In the genomic region with DNA sequence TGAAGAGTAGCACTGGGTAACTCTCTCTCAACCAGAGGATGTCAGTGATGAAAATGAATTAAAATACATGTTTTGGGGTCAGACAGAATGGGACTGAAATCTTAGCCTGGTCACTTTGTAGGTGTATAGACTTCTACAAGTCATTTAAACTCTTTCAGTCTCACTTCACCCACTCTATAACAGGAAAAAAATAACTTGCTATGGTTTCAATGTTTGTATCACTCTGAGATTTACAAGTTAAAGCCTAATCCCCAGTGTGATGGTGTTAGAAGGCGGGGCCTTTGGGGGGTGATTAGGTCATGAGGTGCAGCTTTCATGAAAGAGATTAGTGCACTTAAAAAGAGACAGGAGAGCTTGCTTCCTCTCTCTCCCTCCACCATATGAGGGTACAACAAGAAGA, we compare ENCODE assay signal across 18 cellular contexts.
A peak's percentile ranks its signal among the peaks of the same experiment; 100 is the strongest.
DNase-seq lines count a peak whose midpoint lies in the region; ATAC-seq and TF ChIP-seq lines count a peak whose summit lies in the region.
"Had no signal": no experiment of that assay in that cellular context is flagged by ENCODE, and none has a peak within 500 bp of the region (broad histone marks: within the 10 kb centered on the region; RNA-seq: fewer than 3 reads in every experiment).

No MANE protein-coding gene starts in this region.

- no peak overlapping the region for H3K4me3 ChIP-seq in trophoblast cell (ENCODE audit: low read depth, low read length)
- no peak overlapping the region for H3K4me3 ChIP-seq in ovary
- H3K4me3 ChIP-seq: GM23338, SJSA1 had no signal

- peaks cover 13% of the 10 kb centered on the region for H3K9me3 Mint-ChIP-seq in activated T-helper 17 cell treated with anti-CD3 and anti-CD28 coated beads, Interleukin-2, amount 50 U/mL, for 72 hours
- H3K9me3 Mint-ChIP-seq: GM23338 had no signal

- no peak for TF ChIP-seq POLR2A in ovary (IDR thresholded peaks at IDR 0.05)

- H3K4me1 Mint-ChIP-seq in activated T-helper 17 cell treated with anti-CD3 and anti-CD28 coated beads, Interleukin-2, amount 50 U/mL, for 72 hours: no peaks in the 10 kb centered on the region
- H3K4me1 Mint-ChIP-seq: CD8-positive, alpha-beta memory T cell had no signal

- intact Hi-C loops in ovary (cut with DNase I): no loop called here

- H4K8ac ChIP-seq in trophoblast cell (ENCODE audit: low read depth, low read length): no peak overlapping the region

- no peaks in the 10 kb centered on the region for H3K36me3 ChIP-seq in trophoblast cell (ENCODE audit: control insufficient read depth in 1 of 2, insufficient read depth in 2 of 2, low read length in 2 of 2)
- no peaks in the 10 kb centered on the region for H3K36me3 ChIP-seq in ovary
- H3K36me3 ChIP-seq: BE2C, SJSA1 had no signal

- H3K4me3 Mint-ChIP-seq in activated T-helper 17 cell treated with anti-CD3 and anti-CD28 coated beads, Interleukin-2, amount 50 U/mL, for 72 hours: no peak overlapping the region
- H3K4me3 Mint-ChIP-seq: CD8-positive, alpha-beta memory T cell; GM23338 had no signal

- peak overlapping the region; percentile 59 for H2BK12ac ChIP-seq in trophoblast cell (ENCODE audit: low read length)

- H3K79me1 ChIP-seq in trophoblast cell (ENCODE audit: low read length): peaks cover 13% of the 10 kb centered on the region

- no peak for TF ChIP-seq EP300 in ovary (IDR thresholded peaks at IDR 0.05)

- TF ChIP-seq CTCF in ovary (IDR thresholded peaks at IDR 0.05): no peak

- H3K36me3 Mint-ChIP-seq in activated T-helper 17 cell treated with anti-CD3 and anti-CD28 coated beads, Interleukin-2, amount 50 U/mL, for 72 hours (ENCODE audit: low read depth): no peaks in the 10 kb centered on the region
- H3K36me3 Mint-ChIP-seq: CD8-positive, alpha-beta memory T cell had no signal

- H3K9ac ChIP-seq in trophoblast cell (ENCODE audit: low read length): no peak overlapping the region

- no peaks in the 10 kb centered on the region for H3K79me2 ChIP-seq in trophoblast cell (ENCODE audit: control insufficient read depth, insufficient read depth, low read length, poor library complexity)

- WGBS in trophoblast cell (ENCODE audit: extremely low coverage, insufficient coverage, insufficient read length): no CpG with 5 or more reads among the region's 1 CpG
- WGBS in ovary, 3 donors: 86 to 92% (median 90%) methylated on average over 1 of the region's 1 CpG

- no peak overlapping the region for H2AK5ac ChIP-seq in trophoblast cell (ENCODE audit: low read length)

- DNase-seq in trophoblast cell (no peak), ovary (no peak), NCI-H2171 treated with DMSO at 0.1 percent for 48 hours (lab: John Stamatoyannopoulos, UW) (no peak)
- DNase-seq: BE2C; CD8-positive, alpha-beta memory T cell; DND-41; NCI-H1930; NCI-H526; NK-92 treated with Interleukin-12 subunit alpha and Interleukin-12 subunit beta, amount 100 ng/mL, for 24 hours; SW 1271 had no signal

- H3K4me2 ChIP-seq in trophoblast cell (ENCODE audit: low read length): no peak overlapping the region
- H3K4me2 ChIP-seq: GM23338 had no signal

- no peak overlapping the region for H2BK120ac ChIP-seq in trophoblast cell (ENCODE audit: insufficient read depth, low read length, poor library complexity)

- no peak overlapping the region for H3K27ac ChIP-seq in trophoblast cell (ENCODE audit: low read depth, low read length)
- no peak overlapping the region for H3K27ac ChIP-seq in ovary
- H3K27ac ChIP-seq: RWPE1, SJSA1 had no signal

- no peak overlapping the region for H3K27ac Mint-ChIP-seq in activated T-helper 17 cell treated with anti-CD3 and anti-CD28 coated beads, Interleukin-2, amount 50 U/mL, for 72 hours
- H3K27ac Mint-ChIP-seq: CD8-positive, alpha-beta memory T cell; GM23338 had no signal

- H3K18ac ChIP-seq in trophoblast cell (ENCODE audit: low read length): no peak overlapping the region

- no peak overlapping the region for H3K4ac ChIP-seq in trophoblast cell (ENCODE audit: low read depth, low read length)

- H3K4me1 ChIP-seq in trophoblast cell (ENCODE audit: control insufficient read depth in 1 of 2, insufficient read depth in 2 of 2, low read length in 2 of 2) (peaks cover 0 to 3% of the 10 kb centered on the region in 2 experiments), ovary (ENCODE audit: insufficient read depth) (no peaks in the 10 kb centered on the region)
- H3K4me1 ChIP-seq: BE2C had no signal

- no peak overlapping the region for H4K12ac ChIP-seq in trophoblast cell (ENCODE audit: low read depth, low read length)

- no peak overlapping the region for H3K14ac ChIP-seq in trophoblast cell (ENCODE audit: low read length)

- H3K27me3 Mint-ChIP-seq in activated T-helper 17 cell treated with anti-CD3 and anti-CD28 coated beads, Interleukin-2, amount 50 U/mL, for 72 hours: no peaks in the 10 kb centered on the region

- ATAC-seq in GM18909 (IDR thresholded peaks at IDR 0.05; ENCODE audit: poor library complexity, unreplicated experiment) (peak; percentile 76), HG02798 (IDR thresholded peaks at IDR 0.05; ENCODE audit: poor library complexity, unreplicated experiment) (peak; percentile 66), HG03439 (IDR thresholded peaks at IDR 0.05; ENCODE audit: unreplicated experiment) (peak; percentile 59), GM21619 (IDR thresholded peaks at IDR 0.05; ENCODE audit: unreplicated experiment) (no peak)
- no peak for ATAC-seq in activated T-helper 17 cell treated with anti-CD3 and anti-CD28 coated beads, Interleukin-2, amount 50 U/mL, for 72 hours (replicated peaks)
- ATAC-seq: GM23338 had no signal

- H3K9me3 ChIP-seq in trophoblast cell (ENCODE audit: insufficient read depth, low read depth, low read length): no peaks in the 10 kb centered on the region
- no peaks in the 10 kb centered on the region for H3K9me3 ChIP-seq in ovary
- H3K9me3 ChIP-seq: BE2C, SJSA1 had no signal

- H2AFZ ChIP-seq in trophoblast cell (ENCODE audit: insufficient read depth, low read length, poor library complexity): no peak overlapping the region
- H2AFZ ChIP-seq: GM23338 had no signal

- H3K23ac ChIP-seq in trophoblast cell (ENCODE audit: low read length): no peak overlapping the region

- no peak overlapping the region for H2BK5ac ChIP-seq in trophoblast cell (ENCODE audit: low read depth, low read length, poor library complexity)

- no peak overlapping the region for H4K91ac ChIP-seq in trophoblast cell (ENCODE audit: low read depth, low read length)

- H3K27me3 ChIP-seq in trophoblast cell (ENCODE audit: insufficient read depth, low read length): no peaks in the 10 kb centered on the region
- H3K27me3 ChIP-seq in ovary: no peaks in the 10 kb centered on the region
- H3K27me3 ChIP-seq: BE2C, SJSA1 had no signal

Comparison
In these comparisons a context has a peak if more than half of its experiments do, and no peak if none do; other contexts are left out.
1. ATAC-seq: peak in GM18909 (single experiment), HG02798 (single experiment) and HG03439 (single experiment); none in activated T-helper 17 cell treated with anti-CD3 and anti-CD28 coated beads, Interleukin-2, amount 50 U/mL, for 72 hours (single experiment) and GM21619 (single experiment).